Comparison of ENCODE assay signal across 19 cellular contexts in the genomic region with DNA sequence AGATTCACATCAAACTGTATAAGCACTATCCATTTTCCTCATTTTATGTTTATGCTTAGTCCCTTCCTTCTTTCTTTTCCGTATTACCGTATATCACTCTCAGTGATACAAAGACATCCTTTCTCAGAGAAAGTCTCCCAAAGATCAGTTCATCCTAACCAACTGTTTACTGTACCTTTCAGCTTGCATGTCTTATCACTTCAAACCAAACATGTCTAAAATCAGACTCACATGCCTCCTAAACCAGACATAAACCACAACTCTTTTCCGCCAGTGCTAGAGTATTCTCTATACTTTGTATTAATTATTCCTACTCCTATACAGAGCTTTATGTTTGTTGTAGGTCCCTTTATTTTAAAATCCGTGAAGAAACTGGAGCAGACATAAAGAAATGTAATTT. TPM values are rescaled to one million over a fixed set of nuclear protein-coding genes. Genes with fewer than 3 reads are reported as not detected.
DNase-seq lines count a peak whose midpoint lies in the region; ATAC-seq, FAIRE-seq and TF ChIP-seq lines count a peak whose summit lies in the region.
"Had no signal": no experiment of that assay in that cellular context is flagged by ENCODE, and none has a peak within 500 bp of the region (broad histone marks: within the 10 kb centered on the region; RNA-seq: fewer than 3 reads in every experiment).

No MANE protein-coding gene starts in this region.

- no TSS peak for BruUV-seq in GM12878 (replicated peaks; lab: Mats Ljungman, UMichigan)

- peak overlapping the region; percentile 52 for H3K4me3 Mint-ChIP-seq in stimulated activated naive CD8-positive, alpha-beta T cell treated with anti-CD3 and anti-CD28 coated beads, Interleukin-15, Interleukin-2, amounts not matched to agents 100 ng/mL and 50 ng/mL, for 24 hours
- H3K4me3 Mint-ChIP-seq in stimulated activated naive CD8-positive, alpha-beta T cell treated with anti-CD3 and anti-CD28 coated beads, Interleukin-15, amount 100 ng/mL, for 72 hours = peak overlapping the region in 1 of 2 donors; percentile 69
- no peak overlapping the region for H3K4me3 Mint-ChIP-seq in T-cell

- H3K27ac Mint-ChIP-seq in stimulated activated naive CD8-positive, alpha-beta T cell treated with anti-CD3 and anti-CD28 coated beads, Interleukin-15, Interleukin-2, amounts not matched to agents 100 ng/mL and 50 ng/mL, for 24 hours = peak overlapping the region; percentile 82
- peak overlapping the region in 1 of 2 donors; percentile 94 for H3K27ac Mint-ChIP-seq in stimulated activated naive CD8-positive, alpha-beta T cell treated with anti-CD3 and anti-CD28 coated beads, Interleukin-15, amount 100 ng/mL, for 72 hours
- H3K27ac Mint-ChIP-seq in T-cell = peak overlapping the region; percentile 70 to 79

- peaks cover 87% of the 10 kb centered on the region for H3K4me1 Mint-ChIP-seq in stimulated activated naive CD8-positive, alpha-beta T cell treated with anti-CD3 and anti-CD28 coated beads, Interleukin-15, Interleukin-2, amounts not matched to agents 100 ng/mL and 50 ng/mL, for 24 hours (ENCODE audit: low read depth)
- H3K4me1 Mint-ChIP-seq in stimulated activated naive CD8-positive, alpha-beta T cell treated with anti-CD3 and anti-CD28 coated beads, Interleukin-15, amount 100 ng/mL, for 72 hours = peaks cover 91% of the 10 kb centered on the region
- H3K4me1 Mint-ChIP-seq in T-cell = peaks cover 79 to 91% (median 80%) of the 10 kb centered on the region in 3 donors

- H3K27me3 ChIP-seq in GM12878 (replicated peaks in 1 of 2; ENCODE audit: control insufficient read depth in 2 of 2, insufficient read depth in 2 of 2, low read length in 1 of 2) = no peaks in the 10 kb centered on the region
- H3K27me3 ChIP-seq: BE2C, breast epithelium, stomach, upper lobe of left lung had no signal

- in situ Hi-C loops in GM12878 (cut with MboI) (loop anchor here (5.0 kb wide), 1 partner anchor 85 kb away; no protein-coding TSS in a partner anchor), KBM-7 (cut with MboI; ENCODE audit: low pct_unique_long_range_greater_than_20kb, low sequenced_read_pairs) (no loop called here)

- TF ChIP-seq EP300 in GM12878 (IDR thresholded peaks at IDR 0.05; ENCODE audit: borderline replicate concordance in 1 of 2, control insufficient read depth in 1 of 2, low read depth in 2 of 2, low read length in 2 of 2) = no peak

- no peak overlapping the region for H3K4me3 ChIP-seq in GM12878
- H3K4me3 ChIP-seq: breast epithelium, stomach, upper lobe of left lung had no signal

- TF ChIP-seq CTCF in GM12878 (IDR thresholded peaks at IDR 0.05 in 2 of 3, conservative IDR thresholded peaks at IDR 0.05 in 1 of 3; ENCODE audit: control insufficient read depth in 2 of 3, extremely low read depth in 1 of 3, insufficient read depth in 1 of 3, low read depth in 3 of 3, low read length in 3 of 3) = no peak

- H3K9ac ChIP-seq in GM12878 (ENCODE audit: control insufficient read depth, insufficient read depth, low read length) = no peak overlapping the region
- H3K9ac ChIP-seq: parathyroid adenoma had no signal

- H3K36me3 ChIP-seq in GM12878 (ENCODE audit: control insufficient read depth in 2 of 2, insufficient read depth in 2 of 2, low read length in 1 of 2) = peaks cover under 1 to 1% of the 10 kb centered on the region in 2 experiments
- H3K36me3 ChIP-seq: BE2C, breast epithelium had no signal

- no peak for FAIRE-seq in GM12878 (lab: Jason Lieb, UNC)
- FAIRE-seq: D721Med, kidney had no signal

- H2AFZ ChIP-seq in GM12878 (ENCODE audit: control insufficient read depth, low read depth, low read length) = no peak overlapping the region
- H2AFZ ChIP-seq: parathyroid adenoma had no signal

- H3K9me3 Mint-ChIP-seq in stimulated activated naive CD8-positive, alpha-beta T cell treated with anti-CD3 and anti-CD28 coated beads, Interleukin-15, Interleukin-2, amounts not matched to agents 100 ng/mL and 50 ng/mL, for 24 hours = no peaks in the 10 kb centered on the region
- peaks cover under 1 to 12% of the 10 kb centered on the region in 2 donors for H3K9me3 Mint-ChIP-seq in stimulated activated naive CD8-positive, alpha-beta T cell treated with anti-CD3 and anti-CD28 coated beads, Interleukin-15, amount 100 ng/mL, for 72 hours
- no peaks in the 10 kb centered on the region for H3K9me3 Mint-ChIP-seq in T-cell

- POLR2A ChIA-PET in T-cell (lab: Charles Lee) = interaction anchor here in 1 of 2 donors (0.6 kb wide), 1 partner anchor 28 kb away, joined by 5 read pairs; no protein-coding TSS in a partner anchor
- POLR2A ChIA-PET in GM12878 (lab: Charles Lee) = interaction anchor here (1.0 kb wide), 1 partner anchor 86 kb away, joined by 3 read pairs; no protein-coding TSS in a partner anchor

- peaks cover 35% of the 10 kb centered on the region for H3K36me3 Mint-ChIP-seq in stimulated activated naive CD8-positive, alpha-beta T cell treated with anti-CD3 and anti-CD28 coated beads, Interleukin-15, Interleukin-2, amounts not matched to agents 100 ng/mL and 50 ng/mL, for 24 hours (ENCODE audit: low read depth)
- peaks cover 14% of the 10 kb centered on the region for H3K36me3 Mint-ChIP-seq in T-cell

- no peaks in the 10 kb centered on the region for H3K27me3 Mint-ChIP-seq in stimulated activated naive CD8-positive, alpha-beta T cell treated with anti-CD3 and anti-CD28 coated beads, Interleukin-15, Interleukin-2, amounts not matched to agents 100 ng/mL and 50 ng/mL, for 24 hours
- H3K27me3 Mint-ChIP-seq in stimulated activated naive CD8-positive, alpha-beta T cell treated with anti-CD3 and anti-CD28 coated beads, Interleukin-15, amount 100 ng/mL, for 72 hours = no peaks in the 10 kb centered on the region
- no peaks in the 10 kb centered on the region for H3K27me3 Mint-ChIP-seq in T-cell

- 92% methylated on average over 4 of the region's 4 CpGs for WGBS in GM12878 (ENCODE audit: insufficient coverage, insufficient replicate concordance, low lambda C conversion rate, missing lambda C conversion rate)

- TF ChIP-seq RAD21 in GM12878 (IDR thresholded peaks at IDR 0.05; ENCODE audit: insufficient read depth, low read depth, low read length) = no peak

- H3K27ac ChIP-seq in GM12878 (ENCODE audit: control insufficient read depth, insufficient read depth) = peak overlapping the region; percentile 32
- H3K27ac ChIP-seq: breast epithelium, parathyroid adenoma, stomach, upper lobe of left lung had no signal

- CTCF ChIA-PET in T-cell (lab: Charles Lee) = interaction anchor here (0.5 to 1.5 kb wide), 4 partner anchors 12 to 73 kb away, joined by 3 to 6 read pairs (median 4); no protein-coding TSS in a partner anchor
- CTCF ChIA-PET in GM12878 (lab: Yijun Ruan, JAX) = interaction anchor here (1.0 to 6.7 kb wide), 7 partner anchors 7 to 82 kb away, joined by 3 to 61 read pairs (median 4); no protein-coding TSS in a partner anchor

- RAD21 ChIA-PET in GM12878 (lab: Charles Lee; ENCODE audit: unreplicated experiment) = interaction anchor here (1.3 to 4.5 kb wide), 4 partner anchors 66 to 86 kb away, joined by 3 to 52 read pairs (median 14); no protein-coding TSS in a partner anchor

- H3K9me3 ChIP-seq in GM12878 (replicated peaks; ENCODE audit: control insufficient read depth, insufficient read depth, low read length) = no peaks in the 10 kb centered on the region; the same call in 2 of the 3 replicates
- H3K9me3 ChIP-seq: BE2C, breast epithelium, stomach, upper lobe of left lung had no signal

- peaks cover 88% of the 10 kb centered on the region for H3K79me2 ChIP-seq in GM12878 (ENCODE audit: control insufficient read depth, insufficient read depth, low read length)

- no peaks in the 10 kb centered on the region for H4K20me1 ChIP-seq in GM12878 (ENCODE audit: control insufficient read depth, insufficient read depth)

- ATAC-seq in stimulated activated naive CD8-positive, alpha-beta T cell treated with anti-CD3 and anti-CD28 coated beads, Interleukin-15, amount 100 ng/mL, for 72 hours = no peak
- peak in 2 of 4 experiments; percentile 18 to 40 for ATAC-seq in T-cell (replicated peaks in 1 of 4)
- no peak for ATAC-seq in GM12878

- no peak overlapping the region for H3K4me2 ChIP-seq in GM12878 (ENCODE audit: control insufficient read depth, insufficient read depth)

- no peak for TF ChIP-seq POLR2A in GM12878 (IDR thresholded peaks at IDR 0.05; ENCODE audit: low read depth, low read length)

- SMC1A ChIA-PET in GM12878 (lab: Charles Lee; ENCODE audit: uncharacterized antibody, unreplicated experiment) = interaction anchor here (0.8 to 2.4 kb wide), 8 partner anchors 10 to 86 kb away, joined by 3 to 14 read pairs (median 4); no protein-coding TSS in a partner anchor

- intact Hi-C loops in GM12878 (cut with micrococcal nuclease; ENCODE audit: unreplicated experiment) = loop anchor here (5.0 kb wide), 3 partner anchors 40 to 130 kb away; a partner anchor contains a TSS

- peaks cover 32% of the 10 kb centered on the region for H3K4me1 ChIP-seq in GM12878 (ENCODE audit: control insufficient read depth, insufficient read depth, low read length)
- H3K4me1 ChIP-seq: BE2C, breast epithelium, parathyroid adenoma had no signal

- no peak for DNase-seq in stimulated activated naive CD8-positive, alpha-beta T cell treated with anti-CD3 and anti-CD28 coated beads, Interleukin-15, amount 100 ng/mL, for 72 hours
- DNase-seq in T-cell (no peak), GM12878 (ENCODE audit: low read depth, low spot score) (no peak), KBM-7 (no peak), HuH-7 (ENCODE audit: low spot score) (no peak), Ammon's horn (ENCODE audit: low spot score) (no peak)
- DNase-seq: activated CD4-positive, CD25-positive, alpha-beta regulatory T cell; BE2C; hippocampal formation; kidney; NCI-H524 treated with DMSO at 0.1 percent for 48 hours; stimulated activated CD4-positive, alpha-beta T cell treated with anti-CD3 and anti-CD28 coated beads, Interleukin-1b, Interleukin-23, amount 100 ng/mL, for 48 hours; stomach; SW 1271; upper lobe of left lung had no signal

RNA-seq across cellular contexts. Expression of a gene that starts 41.5 kb away (rescaled TPM):
- 10 to 100 TPM; 56.7 to 62.5 (median 60.3) TPM for total RNA-seq in T-cell
- total RNA-seq in GM12878 (2013; cell fraction: nucleolus; rRNA removed) = 33.2 and 42.8 TPM in 2 replicates
- 38.8 and 45.1 TPM in 2 replicates for total RNA-seq in GM12878 (2014; rRNA removed)
- 48.2 and 51.8 TPM in 2 replicates for total RNA-seq in GM12878 (2014; rRNA removed; fragmentation: Illumina TruSeq; extraction: Trizol)
- 77.1 and 82.5 TPM in 2 replicates for total RNA-seq in GM12878 (2021)
- polyA plus RNA-seq in GM12878 (2011; ENCODE audit: low read depth) = 20.8 TPM
- 124 and 137 TPM in 2 replicates for polyA plus RNA-seq in GM12878 (2011; rRNA removed)
- 57.2 and 79.4 TPM in 2 replicates for polyA plus RNA-seq in GM12878 (2011; cell fraction: cytosol; rRNA removed)
- polyA plus RNA-seq in GM12878 (2011; cell fraction: nucleus; rRNA removed) = 49.0 and 62.0 TPM in 2 replicates
- polyA plus RNA-seq in GM12878 (2012) = 39.3 and 61.9 TPM in 2 replicates
- 48.2 and 72.3 TPM in 2 replicates for polyA plus RNA-seq in GM12878 (2014; fragmentation: Illumina TruSeq; extraction: Trizol)
- 1 to 10 TPM; 8.4 to 9.8 TPM for polyA plus RNA-seq in GM12878 (2014; fragmentation: Nextera tagmentation; extraction: Ambion mirVana)
- polyA plus RNA-seq in GM12878 (2014; rRNA removed) = 43.1 and 47.1 TPM in 2 replicates
- 10 to 100 TPM; 27.2 to 30.6 TPM for polyA plus RNA-seq in GM12878 (2016; fragmentation: Nextera tagmentation; extraction: Ambion mirVana)
- 67.5 and 162 TPM in 2 replicates for polyA minus RNA-seq in GM12878 (2011; rRNA and poly(A)+ RNA removed)
- 26.2 and 45.2 TPM in 2 replicates for polyA minus RNA-seq in GM12878 (2011; cell fraction: cytosol; rRNA and poly(A)+ RNA removed)
- polyA minus RNA-seq in GM12878 (2011; cell fraction: nucleus; rRNA and poly(A)+ RNA removed) = 12.5 and 16.6 TPM in 2 replicates
